Comparison of ENCODE assay signal across 21 cellular contexts in genomic region chr3:70233812-70234211, GRCh38.
A peak's percentile ranks its signal among the peaks of the same experiment; 100 is the strongest.
DNase-seq lines count a peak whose midpoint lies in the region; ATAC-seq, FAIRE-seq and TF ChIP-seq lines count a peak whose summit lies in the region.
"Had no signal": no experiment of that assay in that cellular context is flagged by ENCODE, and none has a peak within 500 bp of the region (broad histone marks: within the 10 kb centered on the region; RNA-seq: fewer than 3 reads in every experiment).

No MANE protein-coding gene starts in this region.

- no peaks in the 10 kb centered on the region for H4K20me1 ChIP-seq in IMR-90 (ENCODE audit: insufficient read depth, low read length)
- H4K20me1 ChIP-seq in K562 (replicated peaks; ENCODE audit: control insufficient read depth, insufficient read depth, low read length), result no peaks in the 10 kb centered on the region
- H4K20me1 ChIP-seq: BLaER1 treated with 17β-estradiol and CSF1 and Interleukin-3, amounts not matched to agents 10 nM and 100 nM had no signal

- no peaks in the 10 kb centered on the region for H3K36me3 ChIP-seq in IMR-90 (ENCODE audit: control insufficient read depth, insufficient read depth, low read length)
- H3K36me3 ChIP-seq in K562 (ENCODE audit: control insufficient read depth, insufficient read depth, low read length), result no peaks in the 10 kb centered on the region
- H3K36me3 ChIP-seq: BLaER1 treated with 17β-estradiol and CSF1 and Interleukin-3, amounts not matched to agents 10 nM and 100 nM had no signal

- H2AK9ac ChIP-seq in IMR-90 (replicated peaks; ENCODE audit: low read depth, low read length, poor library complexity), result no peak overlapping the region

- H3K4me1 ChIP-seq in A549, result no peaks in the 10 kb centered on the region
- H3K4me1 ChIP-seq in IMR-90 (ENCODE audit: control insufficient read depth, insufficient read depth, low read length), result no peaks in the 10 kb centered on the region
- no peaks in the 10 kb centered on the region for H3K4me1 ChIP-seq in K562 (replicated peaks in 1 of 2; ENCODE audit: control insufficient read depth in 2 of 2, insufficient read depth in 2 of 2, low read length in 2 of 2)
- H3K4me1 ChIP-seq: BLaER1 treated with 17β-estradiol and CSF1 and Interleukin-3, amounts not matched to agents 10 nM and 100 nM; Caco-2 had no signal

- H3K27ac ChIP-seq in A549 (0 out of 6 replicates have a peak overlapping the region, but pooled peaks of 1 of the 2 experiments have one; percentile 20), IMR-90 (ENCODE audit: insufficient read depth, low read length) (no peak overlapping the region), K562 (ENCODE audit: extremely low read depth, low read depth, low read length) (no peak overlapping the region)
- H3K27ac ChIP-seq: BLaER1 treated with 17β-estradiol and CSF1 and Interleukin-3, amounts not matched to agents 10 nM and 100 nM; C4-2B had no signal

- TF ChIP-seq EP300 in A549 (IDR thresholded peaks at IDR 0.05) (no peak), K562 (IDR thresholded peaks at IDR 0.05; ENCODE audit: low read length) (no peak)

- no peak overlapping the region for H2BK120ac ChIP-seq in IMR-90 (ENCODE audit: low read depth, low read length)

- TF ChIP-seq RAD21 in A549 (conservative IDR thresholded peaks at IDR 0.05 in 1 of 2, IDR thresholded peaks at IDR 0.05 in 1 of 2), result no peak
- TF ChIP-seq RAD21 in IMR-90 (IDR thresholded peaks at IDR 0.05; ENCODE audit: low read length), result no peak
- no peak for TF ChIP-seq RAD21 in K562 (CRISPR knock-in tag; conservative IDR thresholded peaks at IDR 0.05 in 1 of 2, IDR thresholded peaks at IDR 0.05 in 1 of 2)

- H3K9ac ChIP-seq in IMR-90 (ENCODE audit: low read depth, low read length) (no peak overlapping the region), K562 (ENCODE audit: insufficient read depth in 1 of 2, low read depth in 2 of 2, low read length in 2 of 2) (no peak overlapping the region)
- H3K9ac ChIP-seq: BLaER1 treated with 17β-estradiol and CSF1 and Interleukin-3, amounts not matched to agents 10 nM and 100 nM had no signal

- H2AFZ ChIP-seq in IMR-90 (replicated peaks; ENCODE audit: low read length, poor library complexity) (no peak overlapping the region), K562 (ENCODE audit: low read depth, low read length) (no peak overlapping the region)

- H2BK20ac ChIP-seq in IMR-90 (ENCODE audit: low read depth, low read length), result no peak overlapping the region

- whole genome bisulfite sequencing in A549 (ENCODE audit: missing lambda C conversion rate), result 80% methylated on average over 1 of the region's 1 CpG
- no CpG with 5 or more reads among the region's 1 CpG for WGBS in IMR-90 (ENCODE audit: extremely low coverage in 2 of 2, insufficient read length in 1 of 2), 2 experiments
- 0% methylated on average over 1 of the region's 1 CpG for WGBS in K562 (ENCODE audit: insufficient coverage, low coverage, missing lambda C conversion rate)

- H3K27me3 ChIP-seq in IMR-90 (ENCODE audit: control insufficient read depth, insufficient read depth, low read length) (no peaks in the 10 kb centered on the region), K562 (ENCODE audit: control insufficient read depth in 2 of 2, insufficient read depth in 2 of 2, low read length in 2 of 2) (peaks cover 0 to 6% of the 10 kb centered on the region in 2 experiments; a peak in 1 of 5 replicates)
- H3K27me3 ChIP-seq: BLaER1 treated with 17β-estradiol and CSF1 and Interleukin-3, amounts not matched to agents 10 nM and 100 nM had no signal

- TF ChIP-seq POLR2A in A549 (IDR thresholded peaks at IDR 0.05; ENCODE audit: low read length) (no peak), IMR-90 (IDR thresholded peaks at IDR 0.05; ENCODE audit: low read depth, low read length) (no peak), K562 (conservative IDR thresholded peaks at IDR 0.05) (no peak)

- no peak overlapping the region for H4K8ac ChIP-seq in IMR-90 (ENCODE audit: low read depth in 2 of 2, low read length in 2 of 2)

- FAIRE-seq in A549 (lab: Jason Lieb, UNC) (no peak), K562 (lab: Jason Lieb, UNC) (no peak)
- FAIRE-seq: A204.1, D721Med, G401.6, GM12891 had no signal

- TF ChIP-seq CTCF in A549 (IDR thresholded peaks at IDR 0.05) (no peak), IMR-90 (conservative IDR thresholded peaks at IDR 0.05; ENCODE audit: low read depth, low read length) (no peak), K562 (IDR thresholded peaks at IDR 0.05 in 2 of 3, conservative IDR thresholded peaks at IDR 0.05 in 1 of 3; ENCODE audit: insufficient read depth in 2 of 3, low read depth in 1 of 3, low read length in 3 of 3) (no peak), fibroblast of the aortic adventitia (IDR thresholded peaks at IDR 0.05; ENCODE audit: insufficient read depth, low read length) (no peak)

- no peak overlapping the region for H3K23ac ChIP-seq in IMR-90 (ENCODE audit: low read depth, low read length)

- intact Hi-C loops in IMR-90 (cut with micrococcal nuclease), result no loop called here
- intact Hi-C loops in K562 (cut with micrococcal nuclease), result no loop called here

- DNase-seq in A549 (ENCODE audit: low read depth in 1 of 2, low spot score in 1 of 2) (no peak), IMR-90 (no peak), K562 (ENCODE audit: extremely low read depth in 1 of 4, low spot score in 3 of 4) (no peak), fibroblast of the aortic adventitia (ENCODE audit: low read depth) (peak; percentile 14), HuH-7.5 (ENCODE audit: low spot score) (no peak), GM19238 (ENCODE audit: insufficient read length, low spot score) (no peak)
- no peak for DNase-seq in activated CD4-positive, alpha-beta T cell treated with anti-CD3 and anti-CD28 coated beads for 4 hours
- DNase-seq: 8988T; AML-193; Caco-2; Calu3; CD4-positive, alpha-beta T cell; CD8-positive, alpha-beta T cell; DMS79 treated with DMSO at 0.1 percent for 48 hours; GF-D8 had no signal

- H3K4me2 ChIP-seq in A549 (no peak overlapping the region), IMR-90 (ENCODE audit: low read depth, low read length) (no peak overlapping the region), K562 (ENCODE audit: insufficient read depth, low read length) (no peak overlapping the region)
- H3K4me2 ChIP-seq: BLaER1 treated with 17β-estradiol and CSF1 and Interleukin-3, amounts not matched to agents 10 nM and 100 nM had no signal

- H2AK5ac ChIP-seq in IMR-90 (ENCODE audit: low read depth, low read length), result no peak overlapping the region

- H3K14ac ChIP-seq in IMR-90 (replicated peaks; ENCODE audit: low read depth, low read length), result no peak overlapping the region

- no peaks in the 10 kb centered on the region for H3K9me3 ChIP-seq in A549
- H3K9me3 ChIP-seq in IMR-90 (ENCODE audit: control insufficient read depth, insufficient read depth, low read length), result no peaks in the 10 kb centered on the region
- no peaks in the 10 kb centered on the region for H3K9me3 ChIP-seq in K562 (replicated peaks; ENCODE audit: control insufficient read depth, insufficient read depth, low read depth, low read length)
- H3K9me3 ChIP-seq: BLaER1 treated with 17β-estradiol and CSF1 and Interleukin-3, amounts not matched to agents 10 nM and 100 nM; Caco-2 had no signal

- no peak overlapping the region for H3K4ac ChIP-seq in IMR-90 (ENCODE audit: low read depth, low read length)

- no peak overlapping the region for H3K56ac ChIP-seq in IMR-90 (ENCODE audit: extremely low read depth, insufficient read depth, low read length)

- in situ Hi-C loops in IMR-90 (cut with MboI; ENCODE audit: low sequenced_read_pairs), result no loop called here
- in situ Hi-C loops in K562 (cut with MboI), result no loop called here

- ATAC-seq in A549 (no peak), IMR-90 (ENCODE audit: low read depth) (no peak), K562 (no peak)
- ATAC-seq: CD8-positive, alpha-beta T cell had no signal

- no peaks in the 10 kb centered on the region for H3K79me2 ChIP-seq in K562 (ENCODE audit: control insufficient read depth, insufficient read depth, low read length)

- H4K5ac ChIP-seq in IMR-90 (ENCODE audit: low read depth, low read length), result no peak overlapping the region

- H2BK15ac ChIP-seq in IMR-90 (ENCODE audit: low read depth, low read length), result no peak overlapping the region

- H3K4me3 ChIP-seq in A549 (no peak overlapping the region), IMR-90 (ENCODE audit: insufficient read depth, low read depth, low read length) (no peak overlapping the region), K562 (no peak overlapping the region), fibroblast of the aortic adventitia (ENCODE audit: low read depth, low read length) (no peak overlapping the region)
- H3K4me3 ChIP-seq: BLaER1 treated with 17β-estradiol and CSF1 and Interleukin-3, amounts not matched to agents 10 nM and 100 nM had no signal

- dilution Hi-C loops in IMR-90 (cut with HindIII; ENCODE audit: low sequenced_read_pairs, unreplicated experiment), result no loop called here

- no peak overlapping the region for H2BK5ac ChIP-seq in IMR-90 (ENCODE audit: low read depth, low read length, poor library complexity, severe bottlenecking)

- no peak overlapping the region for H4K91ac ChIP-seq in IMR-90 (ENCODE audit: insufficient read depth, low read depth, low read length)

- H3K18ac ChIP-seq in IMR-90 (ENCODE audit: low read depth, low read length), result no peak overlapping the region

- CTCF ChIA-PET in A549 (lab: Yijun Ruan, JAX) (interaction anchor here (1.2 kb wide), 1 partner anchor 78 kb away, joined by 3 read pairs; the partner anchor contains the start of gene MDFIC2), IMR-90 (lab: Yijun Ruan, JAX) (no interaction called here), K562 (lab: Yijun Ruan, JAX; ENCODE audit: low intra/inter-chr PET ratio) (no interaction called here)

- no peaks in the 10 kb centered on the region for H3K79me1 ChIP-seq in IMR-90 (ENCODE audit: low read depth in 1 of 2, low read length in 2 of 2)

- POLR2A ChIA-PET in A549 (lab: Yijun Ruan, JAX) (no interaction called here), IMR-90 (lab: Charles Lee; ENCODE audit: unreplicated experiment) (no interaction called here), K562 (lab: Yijun Ruan, JAX) (no interaction called here)

- H3K9me1 ChIP-seq in IMR-90 (ENCODE audit: insufficient read depth, low read length) (no peaks in the 10 kb centered on the region), K562 (ENCODE audit: control insufficient read depth, insufficient read depth, low read length) (no peaks in the 10 kb centered on the region)

- BruUV-seq in IMR-90 (replicated peaks; lab: Mats Ljungman, UMichigan) (no TSS peak), K562 (replicated peaks; lab: Mats Ljungman, UMichigan) (no TSS peak)

TF ChIP-seq in A549, 52 proteins besides CTCF, POLR2A, EP300 and RAD21 (continues in another document):
- TF ChIP-seq MAFK (IDR thresholded peaks at IDR 0.05; ENCODE audit: partially characterized antibody) (peak; percentile 92), NPAS2 (CRISPR knock-in tag; IDR thresholded peaks at IDR 0.05; ENCODE audit: borderline replicate concordance) (no peak)

TF ChIP-seq in IMR-90, 13 proteins besides CTCF, POLR2A, EP300 and RAD21 (continues in another document):
- peak; percentile 66 for TF ChIP-seq MAFK (IDR thresholded peaks at IDR 0.05; ENCODE audit: low read depth, low read length)
- TF ChIP-seq RCOR1 (IDR thresholded peaks at IDR 0.05; ENCODE audit: insufficient replicate concordance, low read length), result no peak

TF ChIP-seq in K562, 482 proteins besides CTCF, POLR2A, EP300 and RAD21 (continues in another document):
- TF ChIP-seq MTA2 (IDR thresholded peaks at IDR 0.05; ENCODE audit: low read depth), result no peak
- TF ChIP-seq ZNF584 (CRISPR knock-in tag; IDR thresholded peaks at IDR 0.05; ENCODE audit: low read depth), result no peak

Comparison
In these comparisons a context has a peak if more than half of its experiments do, and no peak if none do; other contexts are left out.
1. Of the 35 proteins assayed by ChIP-seq in both K562 and A549: peak only in K562: none; only in A549: MAFK; in both: none; in neither: 34.